Comparison of ENCODE assay signal across 28 cellular contexts in genomic region chrX:137684591-137684990, GRCh38.
"Had no signal": no experiment of that assay in that cellular context is flagged by ENCODE, and none has a peak within 500 bp of the region (broad histone marks: within the 10 kb centered on the region; RNA-seq: fewer than 3 reads in every experiment).

No MANE protein-coding gene starts in this region.

- H3K9me3 ChIP-seq: adrenal gland, body of pancreas, gastrocnemius medialis, suprapubic skin, tibial artery had no signal

- H3K4me3 ChIP-seq: adrenal gland, body of pancreas, gastrocnemius medialis, suprapubic skin, tibial artery had no signal

- H3K27ac ChIP-seq: adrenal gland, body of pancreas, gastrocnemius medialis, suprapubic skin, tibial artery, WERI-Rb-1 had no signal

- H3K27me3 ChIP-seq: body of pancreas, gastrocnemius medialis, suprapubic skin, tibial artery had no signal

- H3K9me3 Mint-ChIP-seq: activated CD4-positive, alpha-beta memory T cell treated with anti-CD3 and anti-CD28 coated beads for 36 hours; activated CD4-positive, alpha-beta T cell treated with anti-CD3 and anti-CD28 coated beads, Interleukin-2, amount 10 ng/mL, durations not matched to agents 24 days and 14 days; activated naive CD4-positive, alpha-beta T cell treated with anti-CD3 and anti-CD28 coated beads for 36 hours; activated naive CD8-positive, alpha-beta T cell treated with anti-CD3 and anti-CD28 coated beads for 36 hours; activated T-helper 1 cell treated with anti-CD3 and anti-CD28 coated beads, Interleukin-12 subunit alpha, Interleukin-12 subunit beta, Interleukin-2, Interleukin-4 antibody, amounts not matched to agents 30 ng/mL and 10 ng/mL and 1 ng/mL, durations not matched to agents 14 hours and 24 hours and 36 hours; memory B cell; T-helper 1 cell treated with Interleukin-12 subunit alpha and Interleukin-12 subunit beta and Interleukin-4 antibody, amounts not matched to agents 30 μg/mL and 1 μg/mL, for 36 hours had no signal

- H3K27me3 Mint-ChIP-seq: activated CD4-positive, alpha-beta memory T cell treated with anti-CD3 and anti-CD28 coated beads for 36 hours; activated CD4-positive, alpha-beta T cell treated with anti-CD3 and anti-CD28 coated beads, Interleukin-2, amount 10 ng/mL, durations not matched to agents 24 days and 14 days; activated naive CD8-positive, alpha-beta T cell treated with anti-CD3 and anti-CD28 coated beads for 36 hours; memory B cell; naive thymus-derived CD8-positive, alpha-beta T cell had no signal

- H3K4me1 Mint-ChIP-seq: activated CD4-positive, alpha-beta T cell treated with anti-CD3 and anti-CD28 coated beads, Interleukin-2, amount 10 ng/mL, durations not matched to agents 24 days and 14 days; activated naive CD8-positive, alpha-beta T cell treated with anti-CD3 and anti-CD28 coated beads for 36 hours; memory B cell; naive thymus-derived CD8-positive, alpha-beta T cell had no signal

- DNase-seq: activated CD4-positive, alpha-beta memory T cell treated with anti-CD3 and anti-CD28 coated beads for 36 hours; activated CD4-positive, alpha-beta T cell treated with anti-CD3 and anti-CD28 coated beads, Interleukin-2, amount 10 ng/mL, durations not matched to agents 24 days and 14 days; activated CD4-positive, CD25-positive, alpha-beta regulatory T cell treated with anti-CD3 and anti-CD28 coated beads, Interleukin-2, amount 50 U/mL, for 72 hours; activated CD8-positive, alpha-beta memory T cell treated with anti-CD3 and anti-CD28 coated beads, Interleukin-2, amount 50 U/mL, for 4 hours; activated effector memory CD4-positive, alpha-beta T cell treated with anti-CD3 and anti-CD28 coated beads, Interleukin-2, amount 50 U/mL, for 16 hours; activated naive CD4-positive, alpha-beta T cell treated with anti-CD3 and anti-CD28 coated beads for 36 hours; activated naive CD8-positive, alpha-beta T cell treated with anti-CD3 and anti-CD28 coated beads for 36 hours; activated T-cell treated with anti-CD3 and anti-CD28 coated beads, Interleukin-2, amount 50 U/mL, for 1 hour; adrenal gland; aorta; body of pancreas; dermis blood vessel endothelial cell; effector CD8-positive, alpha-beta T cell; gastrocnemius medialis; glutamatergic neuron; naive thymus-derived CD8-positive, alpha-beta T cell; posterior cingulate gyrus; right cardiac atrium; stimulated activated CD4-positive, alpha-beta T cell treated with anti-CD3 and anti-CD28 coated beads, Interleukin-15, amount 100 ng/mL, for 24 hours; stimulated activated CD4-positive, alpha-beta T cell treated with anti-CD3 and anti-CD28 coated beads, Interleukin-2, amount 100 ng/mL, for 24 hours; stimulated activated naive CD4-positive, alpha-beta T cell; T-helper 9 cell; tibial artery; WERI-Rb-1 had no signal

- H3K4me3 Mint-ChIP-seq: activated CD4-positive, alpha-beta memory T cell treated with anti-CD3 and anti-CD28 coated beads for 36 hours; activated CD4-positive, alpha-beta T cell treated with anti-CD3 and anti-CD28 coated beads, Interleukin-2, amount 10 ng/mL, durations not matched to agents 24 days and 14 days; activated naive CD4-positive, alpha-beta T cell treated with anti-CD3 and anti-CD28 coated beads for 36 hours; activated naive CD8-positive, alpha-beta T cell treated with anti-CD3 and anti-CD28 coated beads for 36 hours; activated T-helper 1 cell treated with anti-CD3 and anti-CD28 coated beads, Interleukin-12 subunit alpha, Interleukin-12 subunit beta, Interleukin-2, Interleukin-4 antibody, amounts not matched to agents 30 ng/mL and 10 ng/mL and 1 ng/mL, durations not matched to agents 14 hours and 24 hours and 36 hours; memory B cell; naive thymus-derived CD8-positive, alpha-beta T cell; T-helper 1 cell treated with Interleukin-12 subunit alpha and Interleukin-12 subunit beta and Interleukin-4 antibody, amounts not matched to agents 30 μg/mL and 1 μg/mL, for 36 hours had no signal

- H3K36me3 ChIP-seq: adrenal gland, gastrocnemius medialis, suprapubic skin, tibial artery, WERI-Rb-1 had no signal

- ATAC-seq: body of pancreas; gastrocnemius medialis; naive thymus-derived CD8-positive, alpha-beta T cell; right cardiac atrium had no signal

- H3K4me1 ChIP-seq: adrenal gland, body of pancreas, gastrocnemius medialis, suprapubic skin, tibial artery had no signal

- H3K36me3 Mint-ChIP-seq: activated CD4-positive, alpha-beta memory T cell treated with anti-CD3 and anti-CD28 coated beads for 36 hours; activated naive CD8-positive, alpha-beta T cell treated with anti-CD3 and anti-CD28 coated beads for 36 hours; memory B cell; naive thymus-derived CD8-positive, alpha-beta T cell had no signal

- H3K27ac Mint-ChIP-seq: activated CD4-positive, alpha-beta memory T cell treated with anti-CD3 and anti-CD28 coated beads for 36 hours; activated CD4-positive, alpha-beta T cell treated with anti-CD3 and anti-CD28 coated beads, Interleukin-2, amount 10 ng/mL, durations not matched to agents 24 days and 14 days; activated naive CD4-positive, alpha-beta T cell treated with anti-CD3 and anti-CD28 coated beads for 36 hours; activated naive CD8-positive, alpha-beta T cell treated with anti-CD3 and anti-CD28 coated beads for 36 hours; activated T-helper 1 cell treated with anti-CD3 and anti-CD28 coated beads, Interleukin-12 subunit alpha, Interleukin-12 subunit beta, Interleukin-2, Interleukin-4 antibody, amounts not matched to agents 30 ng/mL and 10 ng/mL and 1 ng/mL, durations not matched to agents 14 hours and 24 hours and 36 hours; memory B cell; naive thymus-derived CD8-positive, alpha-beta T cell; T-helper 1 cell treated with Interleukin-12 subunit alpha and Interleukin-12 subunit beta and Interleukin-4 antibody, amounts not matched to agents 30 μg/mL and 1 μg/mL, for 36 hours had no signal
